ENCODE assay signal across 14 cellular contexts in genomic region chr4:48329976-48330375, GRCh38. TPM values are rescaled to one million over a fixed set of nuclear protein-coding genes. Genes with fewer than 3 reads are reported as not detected.
DNase-seq lines count a peak whose midpoint lies in the region; ATAC-seq, FAIRE-seq and TF ChIP-seq lines count a peak whose summit lies in the region.
"Had no signal": no experiment of that assay in that cellular context is flagged by ENCODE, and none has a peak within 500 bp of the region (broad histone marks: within the 10 kb centered on the region; RNA-seq: fewer than 3 reads in every experiment).

No MANE protein-coding gene starts in this region.

- peak overlapping the region in 1 of 2 experiments; percentile 44; a peak in 3 of 6 replicates for H3K27ac ChIP-seq in A549
- H3K27ac ChIP-seq: cardiac muscle cell, stomach had no signal

- POLR2A ChIA-PET in A549 (lab: Yijun Ruan, JAX), result interaction anchor here (1.2 kb wide), 1 partner anchor 10 kb away, joined by 4 read pairs; no protein-coding TSS in a partner anchor

- TF ChIP-seq POLR2A in A549 (IDR thresholded peaks at IDR 0.05; ENCODE audit: low read length), result no peak

- ATAC-seq in A549, result peak in 1 of 2 experiments; percentile 66; a peak in 2 of 6 replicates

- TF ChIP-seq CTCF in A549 (IDR thresholded peaks at IDR 0.05), result no peak
- TF ChIP-seq CTCF in HFF-Myc (IDR thresholded peaks at IDR 0.05; ENCODE audit: low read depth, low read length, missing control alignments), result no peak

- no peak for FAIRE-seq in A549 (lab: Jason Lieb, UNC)

- TF ChIP-seq EP300 in A549 (IDR thresholded peaks at IDR 0.05), result no peak

- DNase-seq in A549 (ENCODE audit: low read depth in 1 of 2, low spot score in 1 of 2) (peak in 1 of 2 experiments; percentile 19), HFF-Myc (ENCODE audit: extremely low read depth, low read depth) (peak; percentile 32), amniotic epithelial cell (ENCODE audit: low read depth) (peak; percentile 93), iris pigment epithelial cell (ENCODE audit: low read depth) (peak; percentile 94), 8988T (no peak), NCI-H2227 (lab: John Stamatoyannopoulos, UW; ENCODE audit: unreplicated experiment) (no peak), NCI-H187 treated with DMSO at 0.1 percent for 48 hours (lab: John Stamatoyannopoulos, UW) (no peak)
- DNase-seq in activated effector memory CD4-positive, alpha-beta T cell treated with Interleukin-2 at 50 U/mL for 16 hours, result no peak
- DNase-seq: activated CD4-positive, alpha-beta T cell treated with anti-CD3 and anti-CD28 coated beads, Interleukin-2, amount 50 U/mL, for 48 hours; CD4-positive, CD25-positive, alpha-beta regulatory T cell; heart left ventricle; SHP77 treated with DMSO at 0.1 percent for 48 hours; stomach had no signal

- no peaks in the 10 kb centered on the region for H3K9me3 ChIP-seq in A549
- H3K9me3 ChIP-seq: heart left ventricle, stomach had no signal

- H3K4me3 ChIP-seq in A549 (no peak overlapping the region), HFF-Myc (replicated peaks; ENCODE audit: low read depth, low read length) (no peak overlapping the region)
- H3K4me3 ChIP-seq: cardiac muscle cell, heart left ventricle, stomach had no signal

- CTCF ChIA-PET in A549 (lab: Yijun Ruan, JAX), result no interaction called here

- peak overlapping the region; percentile 73 for H3K4me2 ChIP-seq in A549

- H3K4me1 ChIP-seq in A549, result peaks cover 40% of the 10 kb centered on the region

- no peak for TF ChIP-seq RAD21 in A549 (conservative IDR thresholded peaks at IDR 0.05 in 1 of 2, IDR thresholded peaks at IDR 0.05 in 1 of 2)

TF ChIP-seq in A549, 52 proteins besides CTCF, POLR2A, EP300 and RAD21:
- TF ChIP-seq MYC (IDR thresholded peaks at IDR 0.05; ENCODE audit: borderline replicate concordance, low read length) (no peak), MAFK (IDR thresholded peaks at IDR 0.05; ENCODE audit: partially characterized antibody) (no peak), CEBPB (IDR thresholded peaks at IDR 0.05) (no peak), FOSL2 (IDR thresholded peaks at IDR 0.05) (peak; percentile 46; the same call in 1 of the 2 replicates), FOSL2 (CRISPR knock-in tag; IDR thresholded peaks at IDR 0.05) (peak; percentile 44; the same call in 1 of the 2 replicates), HOXA7 (CRISPR knock-in tag; IDR thresholded peaks at IDR 0.05) (no peak), REST (IDR thresholded peaks at IDR 0.05) (no peak)

RNA-seq across cellular contexts. Expression of gene SLAIN2, which starts 11.4 kb away (rescaled TPM):
- polyA plus RNA-seq in A549 (2011; rRNA removed), result 14.4 and 25.4 TPM in 2 replicates
- polyA plus RNA-seq in A549 (2012; cell fraction: cytosol; rRNA removed), result 7.6 and 12.4 TPM in 2 replicates
- 5.3 and 6.2 TPM in 2 replicates for polyA plus RNA-seq in A549 (2012; cell fraction: nucleus; rRNA removed)
- 13.7 to 14.8 TPM (median 14.6 TPM) in 3 replicates for polyA plus RNA-seq in A549 (2017; fragmentation: RNase III; extraction: RNeasy Plus Mini Kit Qiagen cat#74134 plus additional on column Dnase treatment)
- 8.1 and 11.9 TPM in 2 replicates for polyA minus RNA-seq in A549 (2011; rRNA and poly(A)+ RNA removed)

Comparison
In these comparisons a context has a peak if more than half of its experiments do, and no peak if none do; other contexts are left out.
1. DNase-seq: peak in HFF-Myc (single experiment), amniotic epithelial cell (single experiment) and iris pigment epithelial cell (single experiment); none in 8988T (single experiment), activated effector memory CD4-positive, alpha-beta T cell treated with Interleukin-2 at 50 U/mL for 16 hours (single experiment), NCI-H2227 (single experiment) and NCI-H187 treated with DMSO at 0.1 percent for 48 hours (single experiment).